In genomic region chr12:116910645-116911449, GRCh38 we compare ENCODE assay signal across 8 cellular contexts. TPM values are rescaled to one million over a fixed set of nuclear protein-coding genes. Genes with fewer than 3 reads are reported as not detected.
DNase-seq lines count a peak whose midpoint lies in the region; ATAC-seq and TF ChIP-seq lines count a peak whose summit lies in the region.

Gene FBXW8 (plus strand): TSS chr12:116910950. CDS start chr12:116911038, 88 bp downstream.

- no peaks in the 10 kb centered on the region for H3K9me3 ChIP-seq in IMR-90 (ENCODE audit: control insufficient read depth, insufficient read depth, low read length)
- H3K9me3 ChIP-seq in gastroesophageal sphincter = no peaks in the 10 kb centered on the region
- no peaks in the 10 kb centered on the region for H3K9me3 ChIP-seq in suprapubic skin

- peak; percentile 97 for ATAC-seq in GM21528 (IDR thresholded peaks at IDR 0.05; ENCODE audit: low FRiP score, unreplicated experiment)
- peak; percentile 96 for ATAC-seq in IMR-90 (ENCODE audit: low read depth)
- ATAC-seq in gastroesophageal sphincter = peak; percentile 86

- H3K27ac ChIP-seq in IMR-90 (ENCODE audit: insufficient read depth, low read length) = peak within 1 kb of the TSS; percentile 74
- peak within 1 kb of the TSS; percentile 80 for H3K27ac ChIP-seq in RWPE1
- peak within 1 kb of the TSS; percentile 58 to 90 (median 87) for H3K27ac ChIP-seq in gastroesophageal sphincter
- H3K27ac ChIP-seq in suprapubic skin = peak within 1 kb of the TSS; percentile 92

- peak within 1 kb of the TSS; percentile 69 for H3K4me3 ChIP-seq in IMR-90 (ENCODE audit: insufficient read depth, low read depth, low read length)
- peak within 1 kb of the TSS; percentile 95 to 98 for H3K4me3 ChIP-seq in gastroesophageal sphincter
- H3K4me3 ChIP-seq in suprapubic skin = peak within 1 kb of the TSS; percentile 99

- POLR2A ChIA-PET in IMR-90 (lab: Charles Lee; ENCODE audit: unreplicated experiment) = no interaction called here
- POLR2A ChIA-PET in RWPE1 (lab: Yijun Ruan, JAX; ENCODE audit: low non-redundant PET) = interaction anchor here (0.6 kb wide), 1 partner anchor 1242 kb away, joined by 3 read pairs; no protein-coding TSS in a partner anchor

- no peak for TF ChIP-seq CTCF in IMR-90 (conservative IDR thresholded peaks at IDR 0.05; ENCODE audit: low read depth, low read length)
- no peak for TF ChIP-seq CTCF in RWPE1 (conservative IDR thresholded peaks at IDR 0.05; ENCODE audit: low read depth)
- no peak for TF ChIP-seq CTCF in gastroesophageal sphincter (IDR thresholded peaks at IDR 0.05)
- TF ChIP-seq CTCF in suprapubic skin (IDR thresholded peaks at IDR 0.05) = no peak

- H3K23ac ChIP-seq in IMR-90 (ENCODE audit: low read depth, low read length) = peak within 1 kb of the TSS; percentile 70

- CTCF ChIA-PET in IMR-90 (lab: Yijun Ruan, JAX) = no interaction called here
- CTCF ChIA-PET in RWPE1 (lab: Yijun Ruan, JAX) = interaction anchor here (0.7 kb wide), 1 partner anchor 31 kb away, joined by 3 read pairs; no protein-coding TSS in a partner anchor

- peak within 1 kb of the TSS; percentile 93 for H2AFZ ChIP-seq in IMR-90 (replicated peaks; ENCODE audit: low read length, poor library complexity)

- in situ Hi-C loops in IMR-90 (cut with MboI; ENCODE audit: low sequenced_read_pairs) = no loop called here

- peak within 1 kb of the TSS; percentile 39 for H3K4ac ChIP-seq in IMR-90 (ENCODE audit: low read depth, low read length)

- peak; percentile 84 for TF ChIP-seq POLR2A in IMR-90 (IDR thresholded peaks at IDR 0.05; ENCODE audit: low read depth, low read length)
- no peak for TF ChIP-seq POLR2A in gastroesophageal sphincter (IDR thresholded peaks at IDR 0.05)
- TF ChIP-seq POLR2A in suprapubic skin (IDR thresholded peaks at IDR 0.05) = peak in 1 of 2 donors; percentile 34

- peaks cover 4% of the 10 kb centered on the region for H3K4me1 ChIP-seq in IMR-90 (ENCODE audit: control insufficient read depth, insufficient read depth, low read length)
- peaks cover 0 to 30% (median 2%) of the 10 kb centered on the region in 3 donors for H3K4me1 ChIP-seq in gastroesophageal sphincter
- peaks cover 16% of the 10 kb centered on the region for H3K4me1 ChIP-seq in suprapubic skin

- peak within 1 kb of the TSS; percentile 59 for H4K91ac ChIP-seq in IMR-90 (ENCODE audit: insufficient read depth, low read depth, low read length)

- H4K8ac ChIP-seq in IMR-90 (ENCODE audit: low read depth in 2 of 2, low read length in 2 of 2) = peak within 1 kb of the TSS; percentile 76 to 86

- peak within 1 kb of the TSS; percentile 80 for H3K4me2 ChIP-seq in IMR-90 (ENCODE audit: low read depth, low read length)

- peak within 1 kb of the TSS; percentile 69 for H3K14ac ChIP-seq in IMR-90 (replicated peaks; ENCODE audit: low read depth, low read length)

- no peak for TF ChIP-seq RAD21 in IMR-90 (IDR thresholded peaks at IDR 0.05; ENCODE audit: low read length)

- no peak within 1 kb of the TSS for H2BK20ac ChIP-seq in IMR-90 (ENCODE audit: low read depth, low read length)

- H3K36me3 ChIP-seq in IMR-90 (ENCODE audit: control insufficient read depth, insufficient read depth, low read length) (no peaks in the 10 kb centered on the region), gastroesophageal sphincter (no peaks in the 10 kb centered on the region), suprapubic skin (no peaks in the 10 kb centered on the region)

- TF ChIP-seq EP300 in gastroesophageal sphincter (IDR thresholded peaks at IDR 0.05) (no peak), suprapubic skin (IDR thresholded peaks at IDR 0.05) (no peak)

- H3K27me3 ChIP-seq in IMR-90 (ENCODE audit: control insufficient read depth, insufficient read depth, low read length) = peaks cover 6% of the 10 kb centered on the region
- no peaks in the 10 kb centered on the region for H3K27me3 ChIP-seq in gastroesophageal sphincter
- H3K27me3 ChIP-seq in suprapubic skin = no peaks in the 10 kb centered on the region

- peak within 1 kb of the TSS; percentile 56; the same call in 1 of the 2 replicates for H3K56ac ChIP-seq in IMR-90 (ENCODE audit: extremely low read depth, insufficient read depth, low read length)

- peak; percentile 15 for DNase-seq in DMS79 (lab: John Stamatoyannopoulos, UW)
- DNase-seq in IMR-90 = peak; percentile 66
- peak; percentile 69 for DNase-seq in RWPE1 (ENCODE audit: low spot score)
- DNase-seq in activated naive CD4-positive, alpha-beta T cell (lab: John Stamatoyannopoulos, UW) = peak; percentile 11 to 42 (median 19)
- DNase-seq in nucleus accumbens (lab: John Stamatoyannopoulos, UW) = peak in 52 of 56 donors; percentile 3 to 73 (median 25)
- peak; percentile 78 to 88 for DNase-seq in suprapubic skin (ENCODE audit: low spot score in 2 of 2)

- peaks cover 3% of the 10 kb centered on the region; the same call in 1 of the 2 replicates for H3K9me1 ChIP-seq in IMR-90 (ENCODE audit: insufficient read depth, low read length)

- intact Hi-C loops in IMR-90 (cut with micrococcal nuclease) = loop anchor here (1.0 to 2.0 kb wide), 3 partner anchors 22 to 172 kb away; partner anchors contain the start of genes HRK, RNFT2 and SPRING1

- H3K9ac ChIP-seq in IMR-90 (ENCODE audit: low read depth, low read length) = peak within 1 kb of the TSS; percentile 87

- dilution Hi-C loops in IMR-90 (cut with HindIII; ENCODE audit: low sequenced_read_pairs, unreplicated experiment) = no loop called here

- peaks cover 18% of the 10 kb centered on the region; the same call in 1 of the 2 replicates for H4K20me1 ChIP-seq in IMR-90 (ENCODE audit: insufficient read depth, low read length)

- H2AK5ac ChIP-seq in IMR-90 (ENCODE audit: low read depth, low read length) = peak within 1 kb of the TSS; percentile 10

- BruUV-seq in IMR-90 (replicated peaks; lab: Mats Ljungman, UMichigan) = no TSS peak

- 0% methylated on average over 39 of the region's 82 CpGs; no CpG with 5 or more reads in 1 of the 2 experiments for WGBS in IMR-90 (ENCODE audit: extremely low coverage in 2 of 2, insufficient read length in 1 of 2), 2 experiments
- 0% methylated on average over 1 to 2 of the region's 82 CpGs for WGBS in gastroesophageal sphincter (ENCODE audit: low coverage in 1 of 2), 2 donors
- 0% methylated on average over 16 of the region's 82 CpGs for whole genome bisulfite sequencing in suprapubic skin

- H2BK5ac ChIP-seq in IMR-90 (ENCODE audit: low read depth, low read length, poor library complexity, severe bottlenecking) = peak within 1 kb of the TSS; percentile 70

- peak within 1 kb of the TSS; percentile 88 for H2AK9ac ChIP-seq in IMR-90 (replicated peaks; ENCODE audit: low read depth, low read length, poor library complexity)

- H2BK15ac ChIP-seq in IMR-90 (ENCODE audit: low read depth, low read length) = no peak within 1 kb of the TSS

- peaks cover 12 to 39% of the 10 kb centered on the region in 2 experiments; a peak in 3 of 4 replicates for H3K79me1 ChIP-seq in IMR-90 (ENCODE audit: low read depth in 1 of 2, low read length in 2 of 2)

- H4K5ac ChIP-seq in IMR-90 (ENCODE audit: low read depth, low read length) = peak within 1 kb of the TSS; percentile 28; the same call in 1 of the 2 replicates

- H3K18ac ChIP-seq in IMR-90 (ENCODE audit: low read depth, low read length) = no peak within 1 kb of the TSS

- no peak within 1 kb of the TSS for H2BK120ac ChIP-seq in IMR-90 (ENCODE audit: low read depth, low read length)

TF ChIP-seq in IMR-90, 13 proteins besides CTCF, POLR2A, EP300 and RAD21:
- TF ChIP-seq RFX5 (IDR thresholded peaks at IDR 0.05; ENCODE audit: low read depth, low read length) (no peak), CHD1 (IDR thresholded peaks at IDR 0.05; ENCODE audit: low read depth, low read length) (peak; percentile 84; the same call in 1 of the 2 replicates), MXI1 (IDR thresholded peaks at IDR 0.05; ENCODE audit: borderline replicate concordance, low read depth, low read length) (peak; percentile 100), MAZ (IDR thresholded peaks at IDR 0.05; ENCODE audit: borderline replicate concordance, low read depth, low read length) (no peak; the same call in 1 of the 2 replicates), BHLHE40 (IDR thresholded peaks at IDR 0.05; ENCODE audit: low read depth, low read length) (peak; percentile 75), USF2 (IDR thresholded peaks at IDR 0.05; ENCODE audit: low read depth, low read length) (peak; percentile 59; the same call in 1 of the 2 replicates)

RNA-seq across cellular contexts. Expression of gene FBXW8, which starts in this region (rescaled TPM):
- total RNA-seq in IMR-90 (2012; rRNA removed) (23.6 and 25.8 TPM in 2 replicates), gastroesophageal sphincter (10 to 100 TPM; 10.1 to 17.9 (median 13.7) TPM), suprapubic skin (10 to 100 TPM in 2 of 4 donors, 1 to 10 TPM in 2; 9.1 to 19.0 (median 13.5) TPM)
- polyA plus RNA-seq in IMR-90 (2012; rRNA removed) = 18.6 and 20.3 TPM in 2 replicates
- polyA plus RNA-seq in IMR-90 (2012; cell fraction: cytosol; rRNA removed) = 10.6 and 17.8 TPM in 2 replicates
- polyA plus RNA-seq in IMR-90 (2012; cell fraction: nucleus; rRNA removed; ENCODE audit: low replicate concordance) = 33.2 and 40.4 TPM in 2 replicates

Comparison
In these comparisons a context has a peak if more than half of its experiments do, and no peak if none do; other contexts are left out.
1. Peak in every context shown above with its lines: DNase-seq, ATAC-seq, H3K4me3 ChIP-seq and H3K27ac ChIP-seq.
2. DNase-seq: peak in every context shown above with its lines; median percentile 83 in suprapubic skin; 69 in RWPE1; 66 in IMR-90; 25 in nucleus accumbens; 19 in activated naive CD4-positive, alpha-beta T cell; 15 in DMS79.